In genomic region chr1:17108786-17109185, GRCh38 we compare ENCODE assay signal across 31 cellular contexts. TPM values are rescaled to one million over a fixed set of nuclear protein-coding genes. Genes with fewer than 3 reads are reported as not detected.
A peak's percentile ranks its signal among the peaks of the same experiment; 100 is the strongest.
DNase-seq lines count a peak whose midpoint lies in the region; ATAC-seq and TF ChIP-seq lines count a peak whose summit lies in the region.
"Had no signal": no experiment of that assay in that cellular context is flagged by ENCODE, and none has a peak within 500 bp of the region (broad histone marks: within the 10 kb centered on the region; RNA-seq: fewer than 3 reads in every experiment).

No MANE protein-coding gene starts in this region.

- in situ Hi-C loops in transverse colon (cut with MboI; ENCODE audit: low pct_ligation_motif_present in 1 of 4, low pct_unique_long_range_greater_than_20kb in 1 of 4, low sequenced_read_pairs in 3 of 4) = no loop called here

- H3K36me3 ChIP-seq in mucosa of descending colon (ENCODE audit: low read depth) (no peaks in the 10 kb centered on the region), transverse colon (no peaks in the 10 kb centered on the region)
- H3K36me3 ChIP-seq: right atrium auricular region had no signal

- intact Hi-C loops in dorsolateral prefrontal cortex (cut with DNase I) (no loop called here), mucosa of descending colon (cut with DNase I, micrococcal nuclease) (no loop called here), transverse colon (cut with DNase I; ENCODE audit: low total_unique reads) (no loop called here)

- TF ChIP-seq CTCF in dorsolateral prefrontal cortex (IDR thresholded peaks at IDR 0.05 in 54 of 56, conservative IDR thresholded peaks at IDR 0.05 in 2 of 56; ENCODE audit: low read depth in 1 of 56, partially characterized antibody in 56 of 56) (no peak), mucosa of descending colon (IDR thresholded peaks at IDR 0.05) (no peak), transverse colon (IDR thresholded peaks at IDR 0.05) (no peak)

- H3K27me3 ChIP-seq in dorsolateral prefrontal cortex (no peaks in the 10 kb centered on the region), transverse colon (no peaks in the 10 kb centered on the region)
- H3K27me3 ChIP-seq: right atrium auricular region, testis had no signal

- no peak for DNase-seq in dorsolateral prefrontal cortex
- peak; percentile 69 to 77 (median 74) for DNase-seq in mucosa of descending colon
- peak; percentile 74 for DNase-seq in transverse colon
- no peak for DNase-seq in NCI-H69 (lab: John Stamatoyannopoulos, UW)
- DNase-seq in stimulated activated CD8-positive, alpha-beta memory T cell treated with anti-CD3 and anti-CD28 coated beads, Interleukin-4, amount 100 ng/mL, for 48 hours = no peak
- DNase-seq: ACHN; activated CD4-positive, alpha-beta T cell treated with anti-CD3 and anti-CD28 coated beads for 36 hours; activated CD8-positive, alpha-beta T cell treated with anti-CD3 and anti-CD28 coated beads, Interleukin-2, amount 10 ng/mL, durations not matched to agents 7 days and 5 days; activated naive CD4-positive, alpha-beta T cell treated with anti-CD3 and anti-CD28 coated beads, Interleukin-2, amount 50 U/mL, for 16 hours; CD4-positive, alpha-beta memory T cell; DMS 273 treated with DMSO at 0.1 percent for 48 hours; effector memory CD4-positive, alpha-beta T cell; head of caudate nucleus; kidney; NCI-H1417; NCI-H2081 treated with DMSO at 0.1 percent for 48 hours; NCI-H345; NCI-H774; nephron progenitor cell; stimulated activated CD4-positive, alpha-beta T cell treated with anti-CD3 and anti-CD28 coated beads, Interleukin-1b, Interleukin-23, amount 100 ng/mL, for 48 hours; stimulated activated naive CD8-positive, alpha-beta T cell treated with anti-CD3 and anti-CD28 coated beads, Interleukin-15, Interleukin-2, amounts not matched to agents 100 U/mL and 50 U/mL, for 24 hours; T1000; testis had no signal

- peak; percentile 75 for ATAC-seq in mucosa of descending colon
- no peak for ATAC-seq in HG03354 (IDR thresholded peaks at IDR 0.05; ENCODE audit: poor library complexity, severe bottlenecking, unreplicated experiment)
- ATAC-seq: activated CD4-positive, alpha-beta T cell treated with anti-CD3 and anti-CD28 coated beads for 36 hours; activated CD8-positive, alpha-beta T cell treated with anti-CD3 and anti-CD28 coated beads, Interleukin-2, amount 10 ng/mL, durations not matched to agents 7 days and 5 days; activated T-helper 17 cell treated with anti-CD3 and anti-CD28 coated beads, Interleukin-2, amount 50 U/mL, for 72 hours; stimulated activated naive CD8-positive, alpha-beta T cell treated with anti-CD3 and anti-CD28 coated beads, Interleukin-15, Interleukin-2, amounts not matched to agents 100 U/mL and 50 U/mL, for 24 hours had no signal

- 64% methylated on average over 1 of the region's 1 CpG; no CpG with 5 or more reads in 1 of the 2 donors for WGBS in transverse colon (ENCODE audit: low coverage in 1 of 2), 2 donors

- H3K4me3 ChIP-seq in dorsolateral prefrontal cortex (no peak overlapping the region), mucosa of descending colon (no peak overlapping the region), transverse colon (no peak overlapping the region)
- H3K4me3 ChIP-seq: lung, right atrium auricular region, testis had no signal

- no peak for TF ChIP-seq EP300 in transverse colon (IDR thresholded peaks at IDR 0.05; ENCODE audit: low read depth)

- H3K9me3 ChIP-seq in mucosa of descending colon = no peaks in the 10 kb centered on the region
- H3K9me3 ChIP-seq in transverse colon = no peaks in the 10 kb centered on the region
- H3K9me3 ChIP-seq: right atrium auricular region, testis had no signal

- H3K4me1 ChIP-seq in mucosa of descending colon (ENCODE audit: low read depth) (peaks cover 52% of the 10 kb centered on the region), transverse colon (peaks cover 15 to 63% (median 44%) of the 10 kb centered on the region in 4 donors)
- H3K4me1 ChIP-seq: parathyroid adenoma, right atrium auricular region had no signal

- no peak for TF ChIP-seq POLR2A in transverse colon (IDR thresholded peaks at IDR 0.05)

- H3K27ac ChIP-seq in angular gyrus (ENCODE audit: low read depth, low read length) (peak overlapping the region; percentile 70), dorsolateral prefrontal cortex (peak overlapping the region in 52 of 59 donors; percentile 12 to 99 (median 93)), transverse colon (peak overlapping the region; percentile 78 to 89 (median 86))
- H3K27ac ChIP-seq: parathyroid adenoma, right atrium auricular region, RWPE1, testis, VCaP had no signal

RNA-seq across cellular contexts. Expression of gene PADI2, which starts 10.5 kb away (rescaled TPM):
- total RNA-seq in dorsolateral prefrontal cortex (100 to 1,000 TPM in 75 of 120 experiments, 10 to 100 TPM in 45; 50.7 to 418 (median 112) TPM), mucosa of descending colon (100 to 1,000 TPM; 105 to 398 (median 163) TPM), transverse colon (100 to 1,000 TPM; 143 to 285 (median 238) TPM)
- total RNA-seq: activated CD8-positive, alpha-beta T cell treated with anti-CD3 and anti-CD28 coated beads, Interleukin-2, amount 10 ng/mL, durations not matched to agents 7 days and 5 days had no signal

RNA-seq across cellular contexts. Expression of gene SDHB, which starts 55.0 kb away (rescaled TPM):
- total RNA-seq in dorsolateral prefrontal cortex (100 to 1,000 TPM in 9 of 120 experiments, 10 to 100 TPM in 111; 48.8 to 115 (median 83.6) TPM), mucosa of descending colon (100 to 1,000 TPM; 145 to 177 (median 163) TPM), transverse colon (100 to 1,000 TPM in 3 of 4 donors, 10 to 100 TPM in 1; 98.7 to 266 (median 153) TPM)

Comparison
In these comparisons a context has a peak if more than half of its experiments do, and no peak if none do; other contexts are left out.
1. DNase-seq: peak in mucosa of descending colon (3 of 3) and transverse colon (single experiment); none in dorsolateral prefrontal cortex (0 of 10), NCI-H69 (single experiment) and stimulated activated CD8-positive, alpha-beta memory T cell treated with anti-CD3 and anti-CD28 coated beads, Interleukin-4, amount 100 ng/mL, for 48 hours (single experiment).
2. Peak in every context shown above with its lines, with median percentiles within 50 percentile points of each other: H3K27ac ChIP-seq.